In the genomic region with DNA sequence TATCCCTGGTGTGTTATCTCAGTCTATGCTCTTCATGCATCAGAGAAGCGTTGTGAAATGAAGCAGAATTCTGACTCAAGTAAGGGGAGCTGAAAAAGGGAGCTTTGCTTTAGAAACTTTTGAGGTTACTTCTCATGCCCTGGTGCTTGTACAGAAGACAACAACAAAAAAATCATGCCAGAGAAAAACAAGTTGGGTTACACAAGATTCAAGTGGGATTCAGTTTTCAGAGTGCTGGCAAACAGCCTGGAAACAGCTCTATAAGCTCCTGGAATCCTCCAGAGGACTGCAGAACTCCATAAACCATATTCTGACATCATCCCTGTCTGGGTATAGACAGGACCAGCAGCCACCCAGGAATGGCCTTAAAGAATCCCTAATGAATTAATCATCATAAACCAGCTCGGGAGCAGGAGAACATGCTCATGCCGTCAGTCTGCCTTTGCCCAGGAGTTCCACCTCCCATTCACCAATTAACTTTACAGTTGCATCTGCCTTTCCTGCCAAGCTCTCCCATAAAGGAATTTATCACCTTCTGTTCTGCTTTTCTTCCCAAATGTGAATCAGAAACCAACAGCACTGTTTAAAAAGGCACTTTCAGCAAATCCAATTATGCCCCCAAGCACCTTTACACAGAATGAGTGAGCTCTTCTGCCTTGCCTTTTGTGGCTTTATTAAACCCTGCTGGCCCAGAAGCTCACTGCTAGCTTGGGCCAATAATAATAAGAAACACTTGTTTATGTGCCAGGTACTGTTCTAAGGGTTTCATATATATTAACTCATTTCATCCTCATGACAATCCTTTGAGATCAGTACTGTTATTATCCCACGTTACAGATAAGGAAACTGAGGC, we compare ENCODE assay signal across 8 cellular contexts. TPM values are rescaled to one million over a fixed set of nuclear protein-coding genes. Genes with fewer than 3 reads are reported as not detected.
A peak's percentile ranks its signal among the peaks of the same experiment; 100 is the strongest.
DNase-seq lines count a peak whose midpoint lies in the region; TF ChIP-seq lines count a peak whose summit lies in the region.

No MANE protein-coding gene starts in this region.

- peak overlapping the region; percentile 35 for H3K4me3 Mint-ChIP-seq in chondrocyte (ENCODE audit: unreplicated experiment)

- TF ChIP-seq CTCF in chondrocyte (IDR thresholded peaks at IDR 0.05) (no peak), prostate gland (IDR thresholded peaks at IDR 0.05) (no peak)

- H3K27ac Mint-ChIP-seq in chondrocyte (ENCODE audit: unreplicated experiment): peak overlapping the region; percentile 57

- H3K27ac ChIP-seq in prostate gland: no peak overlapping the region

- peaks cover 21% of the 10 kb centered on the region for H3K4me1 Mint-ChIP-seq in chondrocyte (ENCODE audit: low read depth)

- WGBS in prostate gland: 23% methylated on average over 4 of the region's 4 CpGs

- no peaks in the 10 kb centered on the region for H3K9me3 ChIP-seq in prostate gland

- H3K36me3 Mint-ChIP-seq in chondrocyte (ENCODE audit: low read depth): no peaks in the 10 kb centered on the region

- H3K27me3 ChIP-seq in prostate gland (replicated peaks; ENCODE audit: insufficient read depth): no peaks in the 10 kb centered on the region

- no peaks in the 10 kb centered on the region for H3K36me3 ChIP-seq in prostate gland

- no peak for TF ChIP-seq POLR2A in prostate gland (IDR thresholded peaks at IDR 0.05)

- peak; percentile 79 for DNase-seq in GM04503 (ENCODE audit: low read depth)
- peak; percentile 61 for DNase-seq in NCI-H2196 (lab: John Stamatoyannopoulos, UW; ENCODE audit: unreplicated experiment)
- DNase-seq in chondrocyte (ENCODE audit: low spot score): no peak
- peak; percentile 8 for DNase-seq in prostate gland (ENCODE audit: low spot score)
- DNase-seq in stimulated activated CD8-positive, alpha-beta memory T cell treated with anti-CD3 and anti-CD28 coated beads, Interleukin-4, amount 100 ng/mL, for 48 hours: no peak
- DNase-seq in GDM1 (lab: John Stamatoyannopoulos, UW): no peak
- no peak for DNase-seq in hippocampal formation (lab: John Stamatoyannopoulos, UW)
- DNase-seq in globus pallidus (ENCODE audit: low spot score): no peak

- intact Hi-C loops in prostate gland (cut with DNase I): no loop called here

- H3K4me3 ChIP-seq in prostate gland: no peak overlapping the region

- no peaks in the 10 kb centered on the region for H3K4me1 ChIP-seq in prostate gland (replicated peaks)

- H3K27me3 Mint-ChIP-seq in chondrocyte (ENCODE audit: low read depth): no peaks in the 10 kb centered on the region

- H3K9me3 Mint-ChIP-seq in chondrocyte (ENCODE audit: low read depth): peaks cover 6% of the 10 kb centered on the region

RNA-seq across cellular contexts. Expression of gene FBXW7, which starts 54.5 kb away (rescaled TPM):
- total RNA-seq in chondrocyte: 18.0 to 23.3 TPM (median 21.4 TPM) in 3 replicates
- total RNA-seq in prostate gland: 10 to 100 TPM; 21.8 to 24.9 TPM

Comparison
In these comparisons a context has a peak if more than half of its experiments do, and no peak if none do; other contexts are left out.
1. DNase-seq: peak in GM04503 (single experiment), NCI-H2196 (single experiment) and prostate gland (single experiment); none in chondrocyte (single experiment), stimulated activated CD8-positive, alpha-beta memory T cell treated with anti-CD3 and anti-CD28 coated beads, Interleukin-4, amount 100 ng/mL, for 48 hours (single experiment), GDM1 (single experiment), hippocampal formation (0 of 2) and globus pallidus (single experiment).